ENCODE assay signal across 9 cellular contexts in the genomic region with DNA sequence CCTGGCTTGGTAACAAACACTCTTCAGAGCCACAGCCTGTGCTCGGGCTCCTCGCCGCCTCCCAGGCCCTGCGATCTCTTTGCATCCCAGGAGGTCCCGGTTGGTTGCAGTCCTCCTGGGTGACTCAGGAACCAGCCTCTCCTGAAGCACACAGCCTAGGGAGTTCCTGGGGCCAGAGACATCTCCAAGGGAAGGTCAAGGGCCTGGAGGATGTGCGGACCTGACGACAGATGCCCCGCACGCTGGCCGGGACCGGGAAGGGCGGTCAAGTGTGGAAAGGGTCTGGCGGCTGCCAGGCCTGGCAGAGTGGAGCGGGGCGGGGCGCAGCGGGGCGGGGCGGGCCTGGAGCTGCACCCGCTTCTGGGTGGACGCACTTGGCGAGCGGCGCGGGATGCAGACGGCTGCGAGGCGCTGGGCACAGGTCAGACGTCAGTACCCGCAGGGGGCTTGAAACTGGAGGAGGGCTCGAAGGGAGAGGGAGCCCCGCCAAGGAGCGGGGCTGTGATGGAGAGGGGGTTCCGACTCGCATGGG. TPM values are rescaled to one million over a fixed set of nuclear protein-coding genes. Genes with fewer than 3 reads are reported as not detected.
DNase-seq lines count a peak whose midpoint lies in the region; ATAC-seq, FAIRE-seq and TF ChIP-seq lines count a peak whose summit lies in the region.
"Had no signal": no experiment of that assay in that cellular context is flagged by ENCODE, and none has a peak within 500 bp of the region (broad histone marks: within the 10 kb centered on the region; RNA-seq: fewer than 3 reads in every experiment).

No MANE protein-coding gene starts in this region.

- H3K36me3 ChIP-seq in kidney epithelial cell (ENCODE audit: control insufficient read depth, insufficient read depth, low read length): no peaks in the 10 kb centered on the region

- ATAC-seq in central memory CD8-positive, alpha-beta T cell (replicated peaks; ENCODE audit: extremely low read depth, poor library complexity, severe bottlenecking): no peak
- ATAC-seq in HG02798 (IDR thresholded peaks at IDR 0.05; ENCODE audit: poor library complexity, unreplicated experiment): no peak
- ATAC-seq in stimulated activated naive B cell treated with anti-CD40 and anti-IgM and Interleukin-4, amounts not matched to agents 10 μg/mL and 1 μg/mL and 100 μg/mL, for 72 hours (replicated peaks): no peak

- H3K4me3 ChIP-seq in AG10803 (ENCODE audit: low read length): peak overlapping the region; percentile 56
- peak overlapping the region; percentile 37 for H3K4me3 ChIP-seq in kidney epithelial cell (ENCODE audit: low read depth, low read length)

- no peaks in the 10 kb centered on the region for H3K9me3 Mint-ChIP-seq in central memory CD8-positive, alpha-beta T cell
- H3K9me3 Mint-ChIP-seq in stimulated activated naive B cell treated with anti-CD40 and anti-IgM and Interleukin-4, amounts not matched to agents 10 μg/mL and 1 μg/mL and 100 μg/mL, for 72 hours: peaks cover 0 to 4% of the 10 kb centered on the region in 2 donors

- H3K36me3 Mint-ChIP-seq in central memory CD8-positive, alpha-beta T cell (ENCODE audit: insufficient read depth): peaks cover 4% of the 10 kb centered on the region
- H3K36me3 Mint-ChIP-seq in stimulated activated naive B cell treated with anti-CD40 and anti-IgM and Interleukin-4, amounts not matched to agents 10 μg/mL and 1 μg/mL and 100 μg/mL, for 72 hours: no peaks in the 10 kb centered on the region

- DNase-seq in AG10803 (ENCODE audit: low read depth) (peak; percentile 3), HuH-7 (ENCODE audit: low spot score) (peak; percentile 10), kidney epithelial cell (ENCODE audit: low read depth) (no peak), HTR-8/SVneo (ENCODE audit: insufficient read length, low spot score) (no peak)
- DNase-seq in central memory CD8-positive, alpha-beta T cell (ENCODE audit: low spot score in 2 of 2): no peak
- DNase-seq in stimulated activated CD4-positive, alpha-beta T cell treated with anti-CD3 and anti-CD28 coated beads, Interleukin-4, amount 100 ng/mL, for 24 hours: no peak
- no peak for DNase-seq in stimulated activated naive B cell treated with anti-CD40 and anti-IgM and Interleukin-4, amounts not matched to agents 10 μg/mL and 1 μg/mL and 100 μg/mL, for 72 hours

- H3K27me3 ChIP-seq in kidney epithelial cell (ENCODE audit: control insufficient read depth, insufficient read depth, low read length): peaks cover 9% of the 10 kb centered on the region

- peaks cover 40% of the 10 kb centered on the region for H3K4me1 Mint-ChIP-seq in central memory CD8-positive, alpha-beta T cell
- H3K4me1 Mint-ChIP-seq in stimulated activated naive B cell treated with anti-CD40 and anti-IgM and Interleukin-4, amounts not matched to agents 10 μg/mL and 1 μg/mL and 100 μg/mL, for 72 hours: peaks cover 9 to 19% of the 10 kb centered on the region in 2 donors

- peak overlapping the region; percentile 80 for H3K4me3 Mint-ChIP-seq in central memory CD8-positive, alpha-beta T cell
- H3K4me3 Mint-ChIP-seq in stimulated activated naive B cell treated with anti-CD40 and anti-IgM and Interleukin-4, amounts not matched to agents 10 μg/mL and 1 μg/mL and 100 μg/mL, for 72 hours: peak overlapping the region in 1 of 2 donors; percentile 39

- FAIRE-seq in HTR-8/SVneo (lab: Jason Lieb, UNC): no peak

- H3K27me3 Mint-ChIP-seq in central memory CD8-positive, alpha-beta T cell: peaks cover 61% of the 10 kb centered on the region
- peaks cover 68 to 76% of the 10 kb centered on the region in 2 donors for H3K27me3 Mint-ChIP-seq in stimulated activated naive B cell treated with anti-CD40 and anti-IgM and Interleukin-4, amounts not matched to agents 10 μg/mL and 1 μg/mL and 100 μg/mL, for 72 hours

- H3K27ac Mint-ChIP-seq in central memory CD8-positive, alpha-beta T cell (ENCODE audit: low read depth): no peak overlapping the region
- no peak overlapping the region for H3K27ac Mint-ChIP-seq in stimulated activated naive B cell treated with anti-CD40 and anti-IgM and Interleukin-4, amounts not matched to agents 10 μg/mL and 1 μg/mL and 100 μg/mL, for 72 hours

- no peak for TF ChIP-seq CTCF in AG10803 (conservative IDR thresholded peaks at IDR 0.05; ENCODE audit: low read length)
- TF ChIP-seq CTCF in kidney epithelial cell (IDR thresholded peaks at IDR 0.05; ENCODE audit: insufficient read depth, low read length, poor library complexity, severe bottlenecking): no peak

RNA-seq across cellular contexts. Expression of gene PRSS3, which starts 45.0 kb away (rescaled TPM):
- 1.1 and 5.1 TPM in 2 replicates for total RNA-seq in kidney epithelial cell
- total RNA-seq: T-helper 1 cell treated with Interleukin-12 subunit alpha and Interleukin-12 subunit beta and Interleukin-4 antibody, amounts not matched to agents 30 ng/mL and 1 ng/mL, for 36 hours had no signal

Comparison
In these comparisons a context has a peak if more than half of its experiments do, and no peak if none do; other contexts are left out.
1. DNase-seq: peak in AG10803 (single experiment) and HuH-7 (single experiment); none in central memory CD8-positive, alpha-beta T cell (0 of 2), kidney epithelial cell (single experiment), stimulated activated CD4-positive, alpha-beta T cell treated with anti-CD3 and anti-CD28 coated beads, Interleukin-4, amount 100 ng/mL, for 24 hours (single experiment), HTR-8/SVneo (single experiment) and stimulated activated naive B cell treated with anti-CD40 and anti-IgM and Interleukin-4, amounts not matched to agents 10 μg/mL and 1 μg/mL and 100 μg/mL, for 72 hours (single experiment).